In the genomic region with DNA sequence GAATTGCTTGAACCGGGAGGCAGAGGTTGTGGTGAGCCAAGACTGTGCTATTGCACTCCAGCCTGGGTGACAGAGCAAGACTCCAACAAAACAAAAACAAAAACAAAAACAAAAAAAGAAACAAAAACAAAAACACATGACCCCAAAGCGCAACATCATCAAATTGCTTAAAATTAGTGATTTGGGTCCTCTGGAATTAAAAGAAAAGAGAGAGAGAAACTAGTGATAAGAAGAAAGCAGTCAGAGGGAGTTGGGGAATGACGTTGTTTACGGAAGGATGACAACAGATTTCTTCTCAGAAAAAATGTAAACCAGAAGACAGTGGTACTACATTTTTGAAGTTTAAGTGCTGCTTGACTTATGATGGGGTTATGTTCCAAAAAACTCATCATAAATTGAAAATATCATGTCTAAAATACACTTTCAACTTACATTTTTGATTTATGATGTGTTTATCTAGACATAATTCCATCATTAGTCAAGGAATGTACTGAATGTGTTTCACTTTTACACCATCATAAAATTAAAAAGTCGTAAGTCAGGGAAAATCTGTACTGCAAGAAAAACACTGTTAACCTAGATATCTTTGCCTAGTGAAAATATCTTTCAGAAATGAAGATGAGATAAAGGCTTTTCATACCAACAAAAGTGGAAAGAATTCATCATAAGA, we compare ENCODE assay signal across 21 cellular contexts.
"Had no signal": no experiment of that assay in that cellular context is flagged by ENCODE, and none has a peak within 500 bp of the region (broad histone marks: within the 10 kb centered on the region; RNA-seq: fewer than 3 reads in every experiment).

No MANE protein-coding gene starts in this region.

- ATAC-seq: left cardiac atrium; left lung; mucosa of descending colon; natural killer cell treated with Interleukin-12 subunit alpha and Interleukin-12 subunit beta and Interleukin-15 and Interleukin-18, amount 100 ng/mL, for 72 hours; pancreas; sciatic nerve; stimulated activated effector memory CD8-positive, alpha-beta T cell treated with anti-CD3 and anti-CD28 coated beads, Interleukin-12 subunit alpha, Interleukin-12 subunit beta, amount 100 ng/mL, for 72 hours had no signal

- DNase-seq: cortex of kidney; esophagus squamous epithelium; left cardiac atrium; left lung; mesenchymal stem cell; mucosa of descending colon; naive B cell; pancreas; stimulated activated CD4-positive, alpha-beta T cell treated with anti-CD3 and anti-CD28 coated beads, Interleukin-2, amount 100 ng/mL, for 24 hours; stimulated activated CD4-positive, alpha-beta T cell treated with anti-CD3 and anti-CD28 coated beads, Interleukin-4, amount 100 ng/mL, for 24 hours; stimulated activated naive CD4-positive, alpha-beta T cell treated with Interleukin-2 at 50 U/mL for 16 hours; stomach; thyroid gland had no signal

- H3K27me3 ChIP-seq: esophagus squamous epithelium, left lung, neutrophil, pancreas, stomach, thyroid gland, vagina had no signal

- H3K4me3 ChIP-seq: esophagus squamous epithelium, left lung, mucosa of descending colon, pancreas, stomach, thyroid gland, vagina had no signal

- H3K4me1 ChIP-seq: esophagus squamous epithelium, left lung, pancreas, stomach, thyroid gland, vagina had no signal

- H3K36me3 ChIP-seq: esophagus squamous epithelium, left lung, neutrophil, pancreas, thyroid gland, vagina had no signal

- FAIRE-seq: endothelial cell of umbilical vein, frontal cortex, islet of Langerhans, pancreas had no signal

- H3K9me3 ChIP-seq: neutrophil, pancreas, thyroid gland, vagina had no signal

- H3K27ac ChIP-seq: esophagus squamous epithelium, left lung, neutrophil, pancreas, stomach, thyroid gland, vagina had no signal
